Comparison of ENCODE assay signal across 1 cellular context in genomic region chr2:136582631-136583205, GRCh38.
TF ChIP-seq lines count a peak whose summit lies in the region.

No MANE protein-coding gene starts in this region.

TF ChIP-seq in HepG2, 621 proteins besides CTCF, POLR2A, EP300 and RAD21 (continued from another document and continues in another):
- TF ChIP-seq HBP1 (CRISPR knock-in tag; IDR thresholded peaks at IDR 0.05; ENCODE audit: low read depth), result peak; percentile 52; the same call in 1 of the 2 replicates
- TF ChIP-seq IKZF1 (IDR thresholded peaks at IDR 0.05), result no peak
- TF ChIP-seq ZNF24 (IDR thresholded peaks at IDR 0.05), result no peak
- no peak for TF ChIP-seq GLI4 (CRISPR knock-in tag; IDR thresholded peaks at IDR 0.05; ENCODE audit: borderline replicate concordance)
- no peak for TF ChIP-seq FOXO1 (CRISPR knock-in tag; IDR thresholded peaks at IDR 0.05)
- no peak for TF ChIP-seq BATF2 (CRISPR knock-in tag; IDR thresholded peaks at IDR 0.05)
- TF ChIP-seq ATF2 (CRISPR knock-in tag; IDR thresholded peaks at IDR 0.05), result no peak
- no peak for TF ChIP-seq ZBTB3 (CRISPR knock-in tag; IDR thresholded peaks at IDR 0.05; ENCODE audit: borderline replicate concordance, low read depth)
- TF ChIP-seq RFX1 (IDR thresholded peaks at IDR 0.05), result no peak
- no peak for TF ChIP-seq ZNF737 (CRISPR knock-in tag; IDR thresholded peaks at IDR 0.05; ENCODE audit: borderline replicate concordance)
- TF ChIP-seq AGO1 (IDR thresholded peaks at IDR 0.05; ENCODE audit: low read depth, low read length, poor library complexity, severe bottlenecking), result no peak
- TF ChIP-seq SALL1 (CRISPR knock-in tag; IDR thresholded peaks at IDR 0.05), result peak; percentile 47; the same call in 1 of the 2 replicates
- no peak for TF ChIP-seq ZNF790 (CRISPR knock-in tag; IDR thresholded peaks at IDR 0.05; ENCODE audit: borderline replicate concordance)
- TF ChIP-seq HDAC6 (IDR thresholded peaks at IDR 0.05; ENCODE audit: low read depth, low read length), result no peak
- TF ChIP-seq ZNF276 (CRISPR knock-in tag; IDR thresholded peaks at IDR 0.05; ENCODE audit: low read depth), result no peak
- TF ChIP-seq ISX (CRISPR knock-in tag; conservative IDR thresholded peaks at IDR 0.05), result no peak
- TF ChIP-seq ZNF264 (CRISPR knock-in tag; IDR thresholded peaks at IDR 0.05), result 0 out of 2 replicates have a peak, but pooled peaks have one; percentile 17
- no peak for TF ChIP-seq SAFB2 (CRISPR knock-in tag; IDR thresholded peaks at IDR 0.05; ENCODE audit: borderline replicate concordance, low read depth)
- TF ChIP-seq ZFP36L2 (CRISPR knock-in tag; IDR thresholded peaks at IDR 0.05), result no peak
- 0 out of 2 replicates have a peak, but pooled peaks have one; percentile 20 for TF ChIP-seq SAP130 (CRISPR knock-in tag; IDR thresholded peaks at IDR 0.05; ENCODE audit: low read depth)
- TF ChIP-seq ZNF354B (CRISPR knock-in tag; IDR thresholded peaks at IDR 0.05), result no peak
- no peak for TF ChIP-seq SRSF9 (IDR thresholded peaks at IDR 0.05; ENCODE audit: borderline replicate concordance, insufficient read depth, low read depth, low read length, poor library complexity, severe bottlenecking)
- TF ChIP-seq ZSCAN5A (CRISPR knock-in tag; IDR thresholded peaks at IDR 0.05; ENCODE audit: borderline replicate concordance), result no peak
- no peak for TF ChIP-seq NFAT5 (CRISPR knock-in tag; IDR thresholded peaks at IDR 0.05)
- no peak for TF ChIP-seq PRMT3 (CRISPR knock-in tag; IDR thresholded peaks at IDR 0.05; ENCODE audit: borderline replicate concordance, low read depth)
- no peak for TF ChIP-seq ZNF44 (CRISPR knock-in tag; IDR thresholded peaks at IDR 0.05)
- TF ChIP-seq MTF2 (CRISPR knock-in tag; IDR thresholded peaks at IDR 0.05; ENCODE audit: borderline replicate concordance), result no peak
- peak; percentile 28; the same call in 1 of the 2 replicates for TF ChIP-seq ERF (CRISPR knock-in tag; IDR thresholded peaks at IDR 0.05)
- no peak for TF ChIP-seq ZNF282 (IDR thresholded peaks at IDR 0.05; ENCODE audit: partially characterized antibody)
- TF ChIP-seq ZNF256 (CRISPR knock-in tag; conservative IDR thresholded peaks at IDR 0.05), result no peak
- no peak for TF ChIP-seq KMT2A (CRISPR knock-in tag; IDR thresholded peaks at IDR 0.05)
- no peak for TF ChIP-seq ETV5 (CRISPR knock-in tag; IDR thresholded peaks at IDR 0.05; ENCODE audit: borderline replicate concordance)
- no peak for TF ChIP-seq CENPT (CRISPR knock-in tag; IDR thresholded peaks at IDR 0.05; ENCODE audit: low read depth)
- TF ChIP-seq LCORL (IDR thresholded peaks at IDR 0.05), result no peak
- no peak for TF ChIP-seq LCORL (CRISPR knock-in tag; IDR thresholded peaks at IDR 0.05)
- no peak for TF ChIP-seq HOXA7 (CRISPR knock-in tag; IDR thresholded peaks at IDR 0.05)
- no peak for TF ChIP-seq HINFP (CRISPR knock-in tag; IDR thresholded peaks at IDR 0.05; ENCODE audit: low read depth)
- no peak for TF ChIP-seq ZNF343 (CRISPR knock-in tag; IDR thresholded peaks at IDR 0.05)
- TF ChIP-seq ZNF513 (CRISPR knock-in tag; conservative IDR thresholded peaks at IDR 0.05), result no peak
- TF ChIP-seq ZNF138 (CRISPR knock-in tag; IDR thresholded peaks at IDR 0.05; ENCODE audit: low read depth), result no peak
- no peak for TF ChIP-seq ZKSCAN1 (IDR thresholded peaks at IDR 0.05; ENCODE audit: low read length)
- no peak for TF ChIP-seq ZMYM2 (CRISPR knock-in tag; IDR thresholded peaks at IDR 0.05)
- no peak for TF ChIP-seq ATM (IDR thresholded peaks at IDR 0.05; ENCODE audit: borderline replicate concordance)
- no peak for TF ChIP-seq DBP (CRISPR knock-in tag; IDR thresholded peaks at IDR 0.05; ENCODE audit: not compliant biosample characterization)
